ENCODE assay signal across 15 cellular contexts in the genomic region with DNA sequence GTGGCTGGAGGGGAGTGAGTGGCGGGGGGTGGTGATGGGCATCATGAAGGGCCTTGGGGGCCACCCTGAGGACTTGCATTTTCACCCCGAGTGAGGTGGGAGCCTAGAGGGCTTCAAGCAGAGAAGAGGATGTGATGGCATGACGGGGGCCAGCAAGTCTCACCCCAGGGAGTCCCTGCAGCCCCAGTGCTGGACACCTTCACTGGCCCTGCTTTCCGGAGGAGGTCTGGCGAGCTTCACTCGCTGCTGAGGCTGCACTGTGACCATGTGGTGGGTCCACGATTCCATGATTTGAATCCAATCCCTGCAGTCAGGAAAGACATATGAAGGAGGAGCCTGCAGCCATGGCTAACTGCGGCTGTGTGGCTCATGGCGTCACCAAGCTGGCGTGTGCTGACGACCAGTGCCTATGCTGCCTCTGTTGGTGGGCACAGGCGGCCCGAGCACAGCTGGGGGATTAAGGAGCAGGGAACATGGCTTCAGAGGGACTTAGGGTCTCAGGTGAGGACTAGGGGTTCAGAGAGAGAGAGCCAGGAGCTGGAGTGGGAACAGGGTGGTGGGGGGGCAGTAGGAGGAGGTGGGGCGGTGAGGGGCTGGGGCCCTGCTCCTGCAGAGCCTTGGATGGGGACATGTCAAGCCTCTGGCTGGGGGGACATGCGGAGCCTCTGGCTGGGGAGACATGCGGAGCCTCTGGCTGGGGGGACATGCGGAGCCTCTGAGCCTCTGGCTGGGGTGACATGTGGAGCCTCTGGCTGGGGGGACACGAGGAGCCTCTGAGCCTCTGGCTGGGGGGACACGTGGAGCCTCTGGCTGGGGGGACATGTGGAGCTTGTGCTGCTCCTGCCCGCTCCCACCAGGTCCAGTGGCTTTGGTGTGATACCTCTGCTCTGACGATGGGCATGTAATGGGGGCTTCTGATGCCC. TPM values are rescaled to one million over a fixed set of nuclear protein-coding genes. Genes with fewer than 3 reads are reported as not detected.
DNase-seq lines count a peak whose midpoint lies in the region; ATAC-seq and TF ChIP-seq lines count a peak whose summit lies in the region.
"Had no signal": no experiment of that assay in that cellular context is flagged by ENCODE, and none has a peak within 500 bp of the region (broad histone marks: within the 10 kb centered on the region; RNA-seq: fewer than 3 reads in every experiment).

No MANE protein-coding gene starts in this region.

- POLR2A ChIA-PET in activated naive CD8-positive, alpha-beta T cell treated with anti-CD3 and anti-CD28 coated beads, Interleukin-2, amount 10 ng/mL, durations not matched to agents 7 days and 5 days (lab: Charles Lee): interaction anchor here (0.7 to 5.0 kb wide), 6 partner anchors 9 to 72 kb away, joined by 3 to 60 read pairs (median 13); partner anchors contain the start of genes ACTR1B and COX5B

- TF ChIP-seq CTCF in natural killer cell (IDR thresholded peaks at IDR 0.05): no peak

- no peak for ATAC-seq in Right ventricle myocardium superior (ENCODE audit: poor library complexity)
- no peak for ATAC-seq in activated naive CD8-positive, alpha-beta T cell treated with anti-CD3 and anti-CD28 coated beads, Interleukin-2, amount 10 ng/mL, durations not matched to agents 7 days and 5 days (ENCODE audit: low read depth)
- no peak for ATAC-seq in natural killer cell
- ATAC-seq in GM21381 (IDR thresholded peaks at IDR 0.05; ENCODE audit: unreplicated experiment): no peak
- ATAC-seq: esophagus mucosa, left lobe of liver, SK-N-SH treated with all-trans-retinoic acid at 6 μM for 48 hours had no signal

- DNase-seq in cardiac septum (ENCODE audit: low spot score) (peak; percentile 54), Right ventricle myocardium superior (no peak), natural killer cell (no peak), T-helper 9 cell (no peak), NCI-H1417 (lab: John Stamatoyannopoulos, UW) (no peak), anterior cingulate cortex (lab: John Stamatoyannopoulos, UW) (no peak)
- DNase-seq in activated naive CD8-positive, alpha-beta T cell treated with anti-CD3 and anti-CD28 coated beads, Interleukin-2, amount 10 ng/mL, durations not matched to agents 7 days and 5 days: peak; percentile 48
- DNase-seq: DMS79; HFFc6; stimulated activated CD4-positive, alpha-beta T cell treated with anti-CD3 and anti-CD28 coated beads, Interleukin-12 subunit alpha, Interleukin-12 subunit beta, amount 100 ng/mL, for 4 hours; transverse colon had no signal

- no peaks in the 10 kb centered on the region for H3K27me3 Mint-ChIP-seq in activated naive CD8-positive, alpha-beta T cell treated with anti-CD3 and anti-CD28 coated beads, Interleukin-2, amount 10 ng/mL, durations not matched to agents 7 days and 5 days
- H3K27me3 Mint-ChIP-seq in natural killer cell (ENCODE audit: low read depth in 2 of 2): no peaks in the 10 kb centered on the region

- H3K4me3 Mint-ChIP-seq in activated naive CD8-positive, alpha-beta T cell treated with anti-CD3 and anti-CD28 coated beads, Interleukin-2, amount 10 ng/mL, durations not matched to agents 7 days and 5 days: peak overlapping the region; percentile 98
- peak overlapping the region; percentile 94 for H3K4me3 Mint-ChIP-seq in natural killer cell
- H3K4me3 Mint-ChIP-seq: HFFc6 had no signal

- H3K36me3 Mint-ChIP-seq in activated naive CD8-positive, alpha-beta T cell treated with anti-CD3 and anti-CD28 coated beads, Interleukin-2, amount 10 ng/mL, durations not matched to agents 7 days and 5 days: peaks cover 56% of the 10 kb centered on the region
- H3K36me3 Mint-ChIP-seq in natural killer cell: peaks cover 15% of the 10 kb centered on the region

- peaks cover 62% of the 10 kb centered on the region for H3K4me1 Mint-ChIP-seq in activated naive CD8-positive, alpha-beta T cell treated with anti-CD3 and anti-CD28 coated beads, Interleukin-2, amount 10 ng/mL, durations not matched to agents 7 days and 5 days
- peaks cover 86 to 91% of the 10 kb centered on the region in 2 donors for H3K4me1 Mint-ChIP-seq in natural killer cell

- H3K9me3 Mint-ChIP-seq in activated naive CD8-positive, alpha-beta T cell treated with anti-CD3 and anti-CD28 coated beads, Interleukin-2, amount 10 ng/mL, durations not matched to agents 7 days and 5 days: no peaks in the 10 kb centered on the region
- H3K9me3 Mint-ChIP-seq in natural killer cell: no peaks in the 10 kb centered on the region
- H3K9me3 Mint-ChIP-seq: HFFc6 had no signal

- peak overlapping the region; percentile 100 for H3K27ac Mint-ChIP-seq in activated naive CD8-positive, alpha-beta T cell treated with anti-CD3 and anti-CD28 coated beads, Interleukin-2, amount 10 ng/mL, durations not matched to agents 7 days and 5 days
- H3K27ac Mint-ChIP-seq in natural killer cell: peak overlapping the region; percentile 97
- H3K27ac Mint-ChIP-seq: HFFc6 had no signal

- intact Hi-C loops in cardiac septum (cut with DNase I): no loop called here
- intact Hi-C loops in Right ventricle myocardium superior (cut with DNase I): no loop called here
- intact Hi-C loops in natural killer cell (cut with micrococcal nuclease): loop anchor here (10.0 kb wide), 1 partner anchor 748 kb away; no protein-coding TSS in a partner anchor

RNA-seq across cellular contexts. Expression of gene ZAP70, which starts 3.6 kb away (rescaled TPM):
- total RNA-seq in cardiac septum (1.2 TPM), Right ventricle myocardium superior (0.70 TPM), natural killer cell (1,000 to 10,000 TPM in 1 of 3 donors, 100 to 1,000 TPM in 2; 883 to 1,008 (median 954) TPM)
- total RNA-seq in activated naive CD8-positive, alpha-beta T cell treated with anti-CD3 and anti-CD28 coated beads, Interleukin-2, amount 10 ng/mL, durations not matched to agents 7 days and 5 days: 100 to 1,000 TPM; 350 to 367 TPM
- total RNA-seq: HFFc6 had no signal

RNA-seq across cellular contexts. Expression of gene C2orf92, which starts 47.4 kb away (rescaled TPM):
- total RNA-seq in cardiac septum: 4.6 TPM
- total RNA-seq in Right ventricle myocardium superior: 1.2 TPM
- total RNA-seq in activated naive CD8-positive, alpha-beta T cell treated with anti-CD3 and anti-CD28 coated beads, Interleukin-2, amount 10 ng/mL, durations not matched to agents 7 days and 5 days: 1 to 10 TPM; 6.9 to 8.8 TPM
- 10 to 100 TPM; 13.4 to 20.9 (median 16.1) TPM for total RNA-seq in natural killer cell

RNA-seq across cellular contexts. Expression of gene ACTR1B, which starts 53.1 kb away (rescaled TPM):
- 77.6 TPM for total RNA-seq in cardiac septum
- 54.5 TPM for total RNA-seq in Right ventricle myocardium superior
- total RNA-seq in activated naive CD8-positive, alpha-beta T cell treated with anti-CD3 and anti-CD28 coated beads, Interleukin-2, amount 10 ng/mL, durations not matched to agents 7 days and 5 days: 10 to 100 TPM; 96.2 to 98.7 TPM
- 10 to 100 TPM; 71.6 to 81.1 (median 73.1) TPM for total RNA-seq in natural killer cell

Comparison
In these comparisons a context has a peak if more than half of its experiments do, and no peak if none do; other contexts are left out.
1. DNase-seq: peak in cardiac septum (single experiment) and activated naive CD8-positive, alpha-beta T cell treated with anti-CD3 and anti-CD28 coated beads, Interleukin-2, amount 10 ng/mL, durations not matched to agents 7 days and 5 days (single experiment); none in Right ventricle myocardium superior (single experiment), natural killer cell (single experiment), T-helper 9 cell (single experiment), NCI-H1417 (0 of 3) and anterior cingulate cortex (0 of 58).
2. RNA of gene ZAP70, which starts 3.6 kb away (total RNA-seq): 883 to 1,008 TPM in natural killer cell and 350 to 367 TPM in activated naive CD8-positive, alpha-beta T cell treated with anti-CD3 and anti-CD28 coated beads, Interleukin-2, amount 10 ng/mL, durations not matched to agents 7 days and 5 days; 1.2 TPM in cardiac septum (single experiment) and 0.70 TPM in Right ventricle myocardium superior (single experiment); every median in the first group is over 100 times any median in the second.